ENCODE assay signal across 1 cellular context in the genomic region with DNA sequence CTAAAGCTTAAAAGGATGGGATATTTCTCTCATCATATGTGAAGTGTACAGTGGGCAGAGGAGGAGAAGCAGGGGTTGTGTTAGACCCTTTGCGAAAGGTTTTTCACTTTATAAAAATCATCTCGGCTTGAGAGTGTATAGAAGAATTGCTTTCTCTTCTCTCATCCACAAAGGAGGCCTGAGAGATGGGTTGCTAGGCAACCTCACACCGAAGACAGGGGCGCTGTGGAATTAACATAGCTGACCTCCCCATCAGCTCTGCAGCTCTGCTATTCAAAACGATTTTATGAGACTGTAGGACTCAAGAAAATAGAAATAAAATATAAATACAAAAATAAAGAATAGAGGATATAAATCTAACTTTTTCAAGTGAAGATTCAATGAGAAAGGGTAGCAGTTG.
TF ChIP-seq lines count a peak whose summit lies in the region.

No MANE protein-coding gene starts in this region.

TF ChIP-seq in SK-N-SH, 30 proteins besides CTCF, POLR2A, EP300 and RAD21 (continued from another document):
- no peak for TF ChIP-seq REST (IDR thresholded peaks at IDR 0.05; ENCODE audit: low read depth, low read length)
- no peak for TF ChIP-seq EZH2phosphoT487 (IDR thresholded peaks at IDR 0.05; ENCODE audit: borderline replicate concordance, low read depth)
